ENCODE assay signal across 29 cellular contexts in genomic region chr13:50437252-50437651, GRCh38.
DNase-seq lines count a peak whose midpoint lies in the region; ATAC-seq, FAIRE-seq and TF ChIP-seq lines count a peak whose summit lies in the region.
"Had no signal": no experiment of that assay in that cellular context is flagged by ENCODE, and none has a peak within 500 bp of the region (broad histone marks: within the 10 kb centered on the region; RNA-seq: fewer than 3 reads in every experiment).

No MANE protein-coding gene starts in this region.

- H2AFZ ChIP-seq in hepatocyte, result no peak overlapping the region
- H2AFZ ChIP-seq: neural progenitor cell, parathyroid adenoma had no signal

- no peaks in the 10 kb centered on the region for H3K79me2 ChIP-seq in hepatocyte
- H3K79me2 ChIP-seq: parathyroid adenoma had no signal

- 65% methylated on average over 1 of the region's 1 CpG for WGBS in hepatocyte (ENCODE audit: low lambda C conversion rate, missing lambda C conversion rate)

- peak overlapping the region; percentile 16 for H3K27ac ChIP-seq in hepatocyte
- H3K27ac ChIP-seq: adrenal gland, neural progenitor cell, parathyroid adenoma, Peyer's patch, right lobe of liver, transverse colon had no signal

- no peak for ATAC-seq in GM21381 (IDR thresholded peaks at IDR 0.05; ENCODE audit: unreplicated experiment)
- ATAC-seq: left ventricle myocardium superior, right lobe of liver, T-helper 17 cell had no signal

- H3K9me3 ChIP-seq in hepatocyte (ENCODE audit: low read depth), result no peaks in the 10 kb centered on the region
- H3K9me3 ChIP-seq: adrenal gland, Peyer's patch, right lobe of liver, transverse colon had no signal

- no peaks in the 10 kb centered on the region for H4K20me1 ChIP-seq in hepatocyte (ENCODE audit: insufficient read depth, poor library complexity, severe bottlenecking)

- FAIRE-seq in D721Med (lab: Jason Lieb, UNC), result no peak
- FAIRE-seq: TTC549 had no signal

- no peaks in the 10 kb centered on the region for H3K27me3 ChIP-seq in hepatocyte
- H3K27me3 ChIP-seq: adrenal gland, neural progenitor cell, Peyer's patch, right lobe of liver, transverse colon had no signal

- no peaks in the 10 kb centered on the region for H3K9me2 ChIP-seq in hepatocyte (replicated peaks; ENCODE audit: insufficient read depth)

- H3K4me1 ChIP-seq in hepatocyte (ENCODE audit: insufficient read depth), result peaks cover 5% of the 10 kb centered on the region
- H3K4me1 ChIP-seq: adrenal gland, neural progenitor cell, parathyroid adenoma, Peyer's patch, right lobe of liver, transverse colon had no signal

- DNase-seq in H4 (ENCODE audit: low spot score) (peak; percentile 25), astrocyte of the spinal cord (ENCODE audit: low read depth, low spot score) (peak; percentile 44), hepatocyte (ENCODE audit: low spot score) (no peak), mucosa of gallbladder (ENCODE audit: low spot score) (no peak), D721Med (ENCODE audit: insufficient read length, low spot score) (no peak), dedifferentiated amniotic fluid mesenchymal stem cell (ENCODE audit: extremely low spot score) (no peak)
- DNase-seq: activated CD4-positive, alpha-beta T cell treated with anti-CD3 and anti-CD28 coated beads, Interleukin-2, amount 50 U/mL, for 48 hours; activated naive CD4-positive, alpha-beta T cell treated with anti-CD3 and anti-CD28 coated beads for 36 hours; adrenal gland; Calu3; DMS79 treated with DMSO at 0.1 percent for 48 hours; glutamatergic neuron; H9; islet precursor cell; left ventricle myocardium superior; MV-4-11; NCI-H1436; NCI-H2081 treated with DMSO at 0.1 percent for 48 hours; NCI-H748 treated with DMSO at 0.1 percent for 48 hours; Peyer's patch; right lobe of liver; SHP77; stimulated activated CD4-positive, alpha-beta T cell treated with anti-CD3 and anti-CD28 coated beads, Interleukin-4, amount 100 ng/mL, for 4 hours; T-helper 17 cell; transverse colon had no signal

- no peak overlapping the region for H3K4me2 ChIP-seq in hepatocyte
- H3K4me2 ChIP-seq: neural progenitor cell had no signal

- no peak for TF ChIP-seq CTCF in astrocyte of the spinal cord (IDR thresholded peaks at IDR 0.05; ENCODE audit: low read depth, low read length)
- TF ChIP-seq CTCF in hepatocyte (IDR thresholded peaks at IDR 0.05; ENCODE audit: poor library complexity), result no peak
- no peak for TF ChIP-seq CTCF in D721Med (IDR thresholded peaks at IDR 0.05; ENCODE audit: insufficient read depth, missing control alignments)

- in situ Hi-C loops in astrocyte of the spinal cord (cut with HindIII; ENCODE audit: low sequenced_read_pairs), result no loop called here

- H3K36me3 ChIP-seq in hepatocyte (replicated peaks; ENCODE audit: insufficient read depth, low read depth), result no peaks in the 10 kb centered on the region
- H3K36me3 ChIP-seq: adrenal gland, neural progenitor cell, Peyer's patch, right lobe of liver, transverse colon had no signal

- H3K4me3 ChIP-seq in astrocyte of the spinal cord (ENCODE audit: low read depth, low read length) (no peak overlapping the region), hepatocyte (no peak overlapping the region)
- H3K4me3 ChIP-seq: adrenal gland, neural progenitor cell, Peyer's patch, right lobe of liver, transverse colon had no signal

Comparison
In these comparisons a context has a peak if more than half of its experiments do, and no peak if none do; other contexts are left out.
1. DNase-seq: peak in H4 (single experiment) and astrocyte of the spinal cord (single experiment); none in hepatocyte (single experiment), mucosa of gallbladder (single experiment), D721Med (single experiment) and dedifferentiated amniotic fluid mesenchymal stem cell (single experiment).